In genomic region chr7:44847920-44848634, GRCh38 we compare ENCODE assay signal across 8 cellular contexts. TPM values are rescaled to one million over a fixed set of nuclear protein-coding genes. Genes with fewer than 3 reads are reported as not detected.
A peak's percentile ranks its signal among the peaks of the same experiment; 100 is the strongest.
DNase-seq lines count a peak whose midpoint lies in the region; ATAC-seq, FAIRE-seq and TF ChIP-seq lines count a peak whose summit lies in the region.

TSS of gene H2AZ2 (minus strand) at chr7:44848087. CDS start at chr7:44847971, 116 bp downstream.

- intact Hi-C loops in Right ventricle myocardium superior (cut with DNase I) (loop anchor here (5.0 kb wide), 1 partner anchor 261 kb away; no protein-coding TSS in a partner anchor), pancreas (cut with DNase I) (no loop called here), tibial artery (cut with DNase I; ENCODE audit: low total_unique reads) (loop anchor here (2.0 to 5.0 kb wide), 3 partner anchors 39 to 261 kb away; partner anchors contain the start of genes PPIA and PURB)

- FAIRE-seq in pancreas (lab: Jason Lieb, UNC): peak; percentile 95

- H3K4me3 ChIP-seq in GM12875 (ENCODE audit: low read depth, low read length) (peak within 1 kb of the TSS; percentile 87), adipocyte (ENCODE audit: low read length) (peak within 1 kb of the TSS; percentile 96), pancreas (peak within 1 kb of the TSS; percentile 65 to 77 (median 71)), tibial artery (peak within 1 kb of the TSS; percentile 55 to 86)

- no peaks in the 10 kb centered on the region for H3K27me3 ChIP-seq in adipocyte (replicated peaks; ENCODE audit: control insufficient read depth, insufficient read depth, low read length)
- H3K27me3 ChIP-seq in pancreas: no peaks in the 10 kb centered on the region
- H3K27me3 ChIP-seq in tibial artery: no peaks in the 10 kb centered on the region

- TF ChIP-seq CTCF in GM12875 (IDR thresholded peaks at IDR 0.05; ENCODE audit: borderline replicate concordance, insufficient read depth, low read depth, low read length): no peak
- no peak for TF ChIP-seq CTCF in pancreas (IDR thresholded peaks at IDR 0.05)
- TF ChIP-seq CTCF in tibial artery (IDR thresholded peaks at IDR 0.05): peak in 1 of 2 experiments; percentile 5

- H3K9me3 ChIP-seq in adipocyte (ENCODE audit: control insufficient read depth, low read length) (no peaks in the 10 kb centered on the region), pancreas (no peaks in the 10 kb centered on the region), tibial artery (no peaks in the 10 kb centered on the region)

- H3K9ac ChIP-seq in adipocyte (ENCODE audit: low read length): peak within 1 kb of the TSS; percentile 93

- H3K4me1 ChIP-seq in adipocyte (ENCODE audit: control insufficient read depth, insufficient read depth, low read length): peaks cover 24% of the 10 kb centered on the region
- peaks cover 0 to 22% (median 17%) of the 10 kb centered on the region in 3 donors for H3K4me1 ChIP-seq in pancreas
- peaks cover 0 to 33% (median 9%) of the 10 kb centered on the region in 4 donors for H3K4me1 ChIP-seq in tibial artery

- no peaks in the 10 kb centered on the region for H3K36me3 ChIP-seq in adipocyte (ENCODE audit: control insufficient read depth, insufficient read depth, low read length, severe bottlenecking)
- no peaks in the 10 kb centered on the region for H3K36me3 ChIP-seq in pancreas
- H3K36me3 ChIP-seq in tibial artery: peaks cover 0 to 4% (median 0%) of the 10 kb centered on the region in 3 donors

- DNase-seq in NCI-H1436 (lab: John Stamatoyannopoulos, UW): peak; percentile 99
- DNase-seq in T follicular helper cell (ENCODE audit: low read depth): peak; percentile 99
- peak; percentile 100 for DNase-seq in adipocyte (ENCODE audit: low read depth)
- DNase-seq in Right ventricle myocardium superior: peak; percentile 100
- peak; percentile 99 to 100 (median 100) for DNase-seq in pancreas
- DNase-seq in tibial artery: peak; percentile 100

- H3K27ac ChIP-seq in pancreas: peak within 1 kb of the TSS; percentile 87 to 99 (median 96)
- peak within 1 kb of the TSS; percentile 89 to 97 for H3K27ac ChIP-seq in tibial artery

- peak; percentile 90 for ATAC-seq in HG02798 (IDR thresholded peaks at IDR 0.05; ENCODE audit: poor library complexity, unreplicated experiment)
- ATAC-seq in Right ventricle myocardium superior (ENCODE audit: poor library complexity): peak; percentile 94
- ATAC-seq in pancreas: peak; percentile 92 to 96 (median 92)

- 0% methylated on average over 38 to 70 of the region's 70 CpGs for WGBS in pancreas, 2 donors

RNA-seq across cellular contexts. Expression of gene H2AZ2, which starts in this region (rescaled TPM):
- 257 TPM for total RNA-seq in Right ventricle myocardium superior
- 10 to 100 TPM; 37.8 to 83.0 (median 56.1) TPM for total RNA-seq in pancreas
- polyA plus RNA-seq in pancreas: 10 to 100 TPM; 45.1 to 56.4 TPM

Comparison
In these comparisons a context has a peak if more than half of its experiments do, and no peak if none do; other contexts are left out.
1. Peak in every context shown above with its lines: DNase-seq, ATAC-seq, H3K4me3 ChIP-seq and H3K27ac ChIP-seq.
2. intact Hi-C loops: an anchor here in Right ventricle myocardium superior (5.0 kb wide) and tibial artery (2.0 to 5.0 kb wide); none called in pancreas.